ENCODE assay signal across 6 cellular contexts in the genomic region with DNA sequence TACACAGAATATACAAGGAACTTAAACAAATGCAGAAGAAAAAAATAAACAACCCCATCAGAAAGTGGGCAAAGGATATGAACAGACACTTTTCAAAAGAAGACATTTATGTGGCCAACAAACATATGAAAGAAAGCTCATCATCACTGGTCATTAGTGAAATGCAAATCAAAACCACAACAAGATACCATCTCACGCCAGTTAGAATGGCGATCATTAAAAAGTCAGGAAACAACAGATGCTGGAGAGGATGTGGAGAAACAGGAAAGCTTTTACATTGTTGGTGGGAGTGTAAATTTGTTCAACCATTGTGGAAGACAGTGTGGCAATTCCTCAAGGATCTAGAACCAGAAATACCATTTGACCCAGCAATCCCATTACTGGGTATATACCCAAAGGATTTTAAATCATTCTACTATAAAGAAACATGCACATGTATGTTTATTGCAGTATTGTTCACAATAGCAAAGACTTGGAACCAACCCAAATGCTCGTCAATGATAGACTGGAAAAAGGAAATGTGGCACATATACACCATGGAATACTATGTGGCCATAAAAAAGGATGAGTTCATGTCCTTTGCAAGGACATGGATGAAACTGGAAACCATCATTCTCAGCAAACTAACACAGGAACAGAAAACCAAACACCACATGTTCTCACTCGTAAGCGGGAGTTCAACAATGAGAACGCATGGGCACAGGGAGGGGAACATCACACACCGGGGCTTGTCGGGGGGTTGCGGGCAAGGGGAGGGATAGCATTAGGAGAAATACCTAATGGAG. TPM values are rescaled to one million over a fixed set of nuclear protein-coding genes. Genes with fewer than 3 reads are reported as not detected.
A peak's percentile ranks its signal among the peaks of the same experiment; 100 is the strongest.
DNase-seq lines count a peak whose midpoint lies in the region; ATAC-seq, FAIRE-seq and TF ChIP-seq lines count a peak whose summit lies in the region.
"Not testable (repeated sequence)": the region's sequence is repeated elsewhere in the genome, so short reads cannot be mapped to it uniquely, and the experiment has no call there.

No MANE protein-coding gene starts in this region.

- SMC1A ChIA-PET in GM12878 (lab: Charles Lee; ENCODE audit: uncharacterized antibody, unreplicated experiment), result interaction anchor here (1.2 to 1.6 kb wide), 6 partner anchors 37 to 563 kb away, joined by 3 to 8 read pairs (median 4); no protein-coding TSS in a partner anchor

- TF ChIP-seq CTCF in Calu3 (IDR thresholded peaks at IDR 0.05; ENCODE audit: unreplicated experiment); HEK293 (tag by site-specific recombination; IDR thresholded peaks at IDR 0.05); GM12878 (IDR thresholded peaks at IDR 0.05 in 2 of 3, conservative IDR thresholded peaks at IDR 0.05 in 1 of 3; ENCODE audit: control insufficient read depth in 2 of 3, extremely low read depth in 1 of 3, insufficient read depth in 1 of 3, low read depth in 3 of 3, low read length in 3 of 3); endothelial cell (IDR thresholded peaks at IDR 0.05; ENCODE audit: unreplicated experiment); neural crest cell (conservative IDR thresholded peaks at IDR 0.05): not testable (repeated sequence)

- not testable (repeated sequence) for H3K4me2 ChIP-seq in GM12878 (ENCODE audit: control insufficient read depth, insufficient read depth)

- ATAC-seq in GM12878, result not testable (repeated sequence)

- TF ChIP-seq EP300 in GM12878 (IDR thresholded peaks at IDR 0.05; ENCODE audit: borderline replicate concordance in 1 of 2, control insufficient read depth in 1 of 2, low read depth in 2 of 2, low read length in 2 of 2), result not testable (repeated sequence)

- not testable (repeated sequence) for DNase-seq in Calu3; activated T-cell treated with anti-CD3 and anti-CD28 coated beads, Interleukin-2, amount 50 U/mL, for 24 hours; GM12878 (ENCODE audit: low read depth, low spot score); endothelial cell (ENCODE audit: low spot score); neural crest cell (ENCODE audit: low read depth, low spot score)

- POLR2A ChIA-PET in HEK293 (lab: Yijun Ruan, JAX); GM12878 (lab: Charles Lee): not testable (repeated sequence)

- H3K27ac ChIP-seq in HEK293 (ENCODE audit: extremely low read depth, low read depth, low read length); GM12878 (ENCODE audit: control insufficient read depth, insufficient read depth): not testable (repeated sequence)

- peaks cover 22% of the 10 kb centered on the region for H3K4me1 Mint-ChIP-seq in Calu3 (ENCODE audit: low read depth, unreplicated experiment)
- peaks cover 31% of the 10 kb centered on the region for H3K4me1 Mint-ChIP-seq in activated T-cell treated with anti-CD3 and anti-CD28 coated beads, Interleukin-2, amount 50 U/mL, for 24 hours (ENCODE audit: low read depth)
- H3K4me1 Mint-ChIP-seq in endothelial cell (ENCODE audit: unreplicated experiment); neural crest cell: not testable (repeated sequence)

- not testable (repeated sequence) for H3K4me1 ChIP-seq in HEK293 (ENCODE audit: control insufficient read depth, insufficient read depth, low read length); GM12878 (ENCODE audit: control insufficient read depth, insufficient read depth, low read length)

- not testable (repeated sequence) for H4K20me1 ChIP-seq in GM12878 (ENCODE audit: control insufficient read depth, insufficient read depth)

- peaks cover 9 to 20% of the 10 kb centered on the region in 2 experiments for H3K36me3 ChIP-seq in HEK293 (ENCODE audit: control insufficient read depth in 2 of 2, insufficient read depth in 1 of 2, low read length in 2 of 2)
- not testable (repeated sequence) for H3K36me3 ChIP-seq in GM12878 (ENCODE audit: control insufficient read depth in 2 of 2, insufficient read depth in 2 of 2, low read length in 1 of 2)

- H3K9ac ChIP-seq in GM12878 (ENCODE audit: control insufficient read depth, insufficient read depth, low read length), result not testable (repeated sequence)

- CTCF ChIA-PET in Calu3 (lab: Charles Lee), result not testable (repeated sequence)
- CTCF ChIA-PET in HEK293 (lab: Yijun Ruan, JAX), result interaction anchor here (0.7 to 1.5 kb wide), 5 partner anchors 14 to 228 kb away, joined by 3 to 7 read pairs (median 3); no protein-coding TSS in a partner anchor
- CTCF ChIA-PET in GM12878 (lab: Yijun Ruan, JAX), result interaction anchor here (0.8 to 1.9 kb wide), 13 partner anchors 8 to 560 kb away, joined by 3 to 12 read pairs (median 5); partner anchors contain the start of gene CDC73

- 95% methylated on average over 9 of the region's 9 CpGs for WGBS in GM12878 (ENCODE audit: insufficient coverage, insufficient replicate concordance, low lambda C conversion rate, missing lambda C conversion rate)

- in situ Hi-C loops in GM12878 (cut with MboI), result not testable (repeated sequence)

- BruUV-seq in Calu3 (replicated peaks; lab: Mats Ljungman, UMichigan); GM12878 (replicated peaks; lab: Mats Ljungman, UMichigan): not testable (repeated sequence)

- not testable (repeated sequence) for H3K4me3 Mint-ChIP-seq in Calu3 (ENCODE audit: low read depth, unreplicated experiment); activated T-cell treated with anti-CD3 and anti-CD28 coated beads, Interleukin-2, amount 50 U/mL, for 24 hours; neural crest cell
- peak overlapping the region; percentile 65 for H3K4me3 Mint-ChIP-seq in endothelial cell (ENCODE audit: unreplicated experiment)

- not testable (repeated sequence) for FAIRE-seq in GM12878 (lab: Jason Lieb, UNC)

- intact Hi-C loops in Calu3 (cut with micrococcal nuclease; ENCODE audit: unreplicated experiment), result loop anchor here (5.0 kb wide), 1 partner anchor 421 kb away; no protein-coding TSS in a partner anchor
- intact Hi-C loops in GM12878 (cut with micrococcal nuclease; ENCODE audit: unreplicated experiment), result loop anchor here (5.0 kb wide), 1 partner anchor 561 kb away; no protein-coding TSS in a partner anchor

- H3K79me2 ChIP-seq in GM12878 (ENCODE audit: control insufficient read depth, insufficient read depth, low read length), result peaks cover 24% of the 10 kb centered on the region

- not testable (repeated sequence) for H3K4me3 ChIP-seq in HEK293 (ENCODE audit: low read depth, low read length); GM12878

- RAD21 ChIA-PET in GM12878 (lab: Charles Lee; ENCODE audit: unreplicated experiment), result interaction anchor here (0.9 to 1.3 kb wide), 7 partner anchors 16 to 560 kb away, joined by 3 to 5 read pairs (median 3); no protein-coding TSS in a partner anchor

- H3K27me3 ChIP-seq in GM12878 (replicated peaks in 1 of 2; ENCODE audit: control insufficient read depth in 2 of 2, insufficient read depth in 2 of 2, low read length in 1 of 2), result not testable (repeated sequence)

- not testable (repeated sequence) for H2AFZ ChIP-seq in GM12878 (ENCODE audit: control insufficient read depth, low read depth, low read length)

- H3K27me3 Mint-ChIP-seq in Calu3 (ENCODE audit: unreplicated experiment); activated T-cell treated with anti-CD3 and anti-CD28 coated beads, Interleukin-2, amount 50 U/mL, for 24 hours; endothelial cell (ENCODE audit: unreplicated experiment); neural crest cell (ENCODE audit: low read depth): not testable (repeated sequence)

- not testable (repeated sequence) for TF ChIP-seq RAD21 in GM12878 (IDR thresholded peaks at IDR 0.05; ENCODE audit: insufficient read depth, low read depth, low read length)

- H3K9me3 ChIP-seq in HEK293 (ENCODE audit: control insufficient read depth, insufficient read depth, low read depth, low read length); GM12878 (replicated peaks; ENCODE audit: control insufficient read depth, insufficient read depth, low read length): not testable (repeated sequence)

- H3K27ac Mint-ChIP-seq in Calu3 (ENCODE audit: unreplicated experiment) (peak overlapping the region; percentile 39), endothelial cell (ENCODE audit: unreplicated experiment) (peak overlapping the region; percentile 22), neural crest cell (ENCODE audit: unreplicated experiment) (peak overlapping the region; percentile 43)
- H3K27ac Mint-ChIP-seq in activated T-cell treated with anti-CD3 and anti-CD28 coated beads, Interleukin-2, amount 50 U/mL, for 24 hours, result peak overlapping the region; percentile 23

- H3K9me3 Mint-ChIP-seq in Calu3 (ENCODE audit: low read depth, unreplicated experiment); activated T-cell treated with anti-CD3 and anti-CD28 coated beads, Interleukin-2, amount 50 U/mL, for 24 hours; endothelial cell (ENCODE audit: unreplicated experiment); neural crest cell: not testable (repeated sequence)

- TF ChIP-seq POLR2A in GM12878 (IDR thresholded peaks at IDR 0.05; ENCODE audit: low read depth, low read length), result not testable (repeated sequence)

- H3K36me3 Mint-ChIP-seq in Calu3 (ENCODE audit: insufficient read depth, unreplicated experiment); endothelial cell (ENCODE audit: low read depth, unreplicated experiment): not testable (repeated sequence)
- peaks cover 67% of the 10 kb centered on the region for H3K36me3 Mint-ChIP-seq in activated T-cell treated with anti-CD3 and anti-CD28 coated beads, Interleukin-2, amount 50 U/mL, for 24 hours (ENCODE audit: low read depth)
- peaks cover 25% of the 10 kb centered on the region for H3K36me3 Mint-ChIP-seq in neural crest cell (ENCODE audit: low read depth)

RNA-seq across cellular contexts. Expression of gene UCHL5, which starts 26.3 kb away (rescaled TPM):
- total RNA-seq in Calu3 (2022) (69.9 and 73.7 TPM in 2 replicates), GM12878 (2014; rRNA removed) (30.1 and 34.8 TPM in 2 replicates), GM12878 (2014; rRNA removed; fragmentation: Illumina TruSeq; extraction: Trizol) (56.0 and 57.2 TPM in 2 replicates), GM12878 (2021) (62.0 and 64.1 TPM in 2 replicates), endothelial cell (ENCODE audit: unreplicated experiment) (24.9 TPM), neural crest cell (38.7 and 40.9 TPM in 2 replicates)
- 81.5 and 104 TPM in 2 replicates for total RNA-seq in GM12878 (2013; cell fraction: nucleolus; rRNA removed)
- 22.5 TPM for polyA plus RNA-seq in GM12878 (2011; ENCODE audit: low read depth)
- polyA plus RNA-seq in GM12878 (2011; rRNA removed) (55.4 and 81.9 TPM in 2 replicates), GM12878 (2014; fragmentation: Illumina TruSeq; extraction: Trizol) (98.1 and 109 TPM in 2 replicates), GM12878 (2014; fragmentation: Nextera tagmentation; extraction: Ambion mirVana) (10 to 100 TPM; 36.5 to 45.6 TPM), GM12878 (2014; rRNA removed) (64.0 and 66.3 TPM in 2 replicates), GM12878 (2016; fragmentation: Nextera tagmentation; extraction: Ambion mirVana) (100 to 1,000 TPM; 169 to 179 TPM)
- polyA plus RNA-seq in GM12878 (2011; cell fraction: cytosol; rRNA removed), result 14.1 and 14.5 TPM in 2 replicates
- polyA plus RNA-seq in GM12878 (2011; cell fraction: nucleus; rRNA removed), result 19.6 and 23.3 TPM in 2 replicates
- 36.2 and 44.4 TPM in 2 replicates for polyA plus RNA-seq in GM12878 (2012)
- polyA minus RNA-seq in GM12878 (2011; rRNA and poly(A)+ RNA removed), result 26.2 and 33.0 TPM in 2 replicates
- polyA minus RNA-seq in GM12878 (2011; cell fraction: cytosol; rRNA and poly(A)+ RNA removed), result 13.7 and 13.9 TPM in 2 replicates
- 27.6 and 32.0 TPM in 2 replicates for polyA minus RNA-seq in GM12878 (2011; cell fraction: nucleus; rRNA and poly(A)+ RNA removed)

RNA-seq across cellular contexts. Expression of gene RO60, which starts 26.6 kb away (rescaled TPM):
- total RNA-seq in Calu3 (2022) (63.6 and 65.1 TPM in 2 replicates), GM12878 (2014; rRNA removed) (93.9 and 111 TPM in 2 replicates), GM12878 (2014; rRNA removed; fragmentation: Illumina TruSeq; extraction: Trizol) (88.1 and 94.9 TPM in 2 replicates), GM12878 (2021) (65.5 and 72.4 TPM in 2 replicates), endothelial cell (ENCODE audit: unreplicated experiment) (144 TPM), neural crest cell (119 and 122 TPM in 2 replicates)
- 121 and 132 TPM in 2 replicates for total RNA-seq in GM12878 (2013; cell fraction: nucleolus; rRNA removed)
- polyA plus RNA-seq in GM12878 (2011; ENCODE audit: low read depth), result 7.8 TPM
- polyA plus RNA-seq in GM12878 (2011; rRNA removed) (34.7 and 46.1 TPM in 2 replicates), GM12878 (2014; fragmentation: Illumina TruSeq; extraction: Trizol) (21.7 and 26.4 TPM in 2 replicates), GM12878 (2014; fragmentation: Nextera tagmentation; extraction: Ambion mirVana) (100 to 1,000 TPM in 1 of 2 experiments, 10 to 100 TPM in 1; 25.4 to 103 TPM), GM12878 (2014; rRNA removed) (21.1 and 28.3 TPM in 2 replicates), GM12878 (2016; fragmentation: Nextera tagmentation; extraction: Ambion mirVana) (100 to 1,000 TPM; 121 to 143 TPM)
- polyA plus RNA-seq in GM12878 (2011; cell fraction: cytosol; rRNA removed), result 15.3 and 21.1 TPM in 2 replicates
- 18.9 and 20.4 TPM in 2 replicates for polyA plus RNA-seq in GM12878 (2011; cell fraction: nucleus; rRNA removed)
- 17.1 and 26.4 TPM in 2 replicates for polyA plus RNA-seq in GM12878 (2012)
- polyA minus RNA-seq in GM12878 (2011; rRNA and poly(A)+ RNA removed), result 128 and 140 TPM in 2 replicates
- polyA minus RNA-seq in GM12878 (2011; cell fraction: cytosol; rRNA and poly(A)+ RNA removed), result 50.5 and 57.3 TPM in 2 replicates
- polyA minus RNA-seq in GM12878 (2011; cell fraction: nucleus; rRNA and poly(A)+ RNA removed), result 40.3 and 61.2 TPM in 2 replicates
